Comparison of ENCODE assay signal across 8 cellular contexts in the genomic region with DNA sequence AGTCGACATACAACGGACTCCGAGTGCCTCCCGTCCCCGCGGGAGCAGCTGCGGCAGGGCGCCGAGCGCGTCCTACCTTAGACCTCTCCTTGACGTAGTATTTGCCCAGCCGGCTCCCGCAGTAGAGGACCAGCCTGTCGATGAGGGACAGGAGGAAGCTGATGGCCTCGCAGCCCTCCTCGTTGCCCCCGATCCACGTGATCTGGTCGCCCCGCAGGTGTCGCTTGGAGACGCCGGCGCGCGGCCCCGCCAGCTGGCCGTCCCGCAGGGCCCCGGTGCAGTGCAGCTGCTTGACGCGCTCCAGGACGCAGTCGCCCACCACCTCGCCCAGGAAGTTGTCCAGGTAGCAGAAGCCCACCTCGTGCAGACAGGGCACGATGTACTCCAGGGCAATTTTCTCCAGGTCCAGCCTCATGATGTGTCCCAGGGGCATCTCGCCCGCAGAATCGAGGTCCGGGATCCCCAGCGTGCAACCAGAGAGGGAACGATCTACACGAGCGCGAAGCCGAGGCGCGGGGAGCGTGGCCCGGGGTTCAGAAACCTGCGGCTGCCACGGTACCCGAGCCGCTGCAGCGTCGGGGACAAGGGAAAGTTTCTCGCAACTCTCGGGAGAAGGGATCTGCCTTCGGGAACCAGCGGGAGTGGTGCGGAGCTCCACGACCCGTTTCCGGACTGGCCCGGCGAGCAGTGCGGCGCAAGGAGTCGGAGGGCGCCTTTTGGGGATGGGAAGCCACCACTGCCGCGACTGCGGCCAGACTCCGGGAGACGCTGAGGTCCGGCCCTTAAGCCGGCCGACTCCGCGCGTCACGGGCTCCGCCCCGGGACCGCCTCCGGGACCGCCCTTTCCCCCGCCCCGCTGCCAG. TPM values are rescaled to one million over a fixed set of nuclear protein-coding genes. Genes with fewer than 3 reads are reported as not detected.
DNase-seq lines count a peak whose midpoint lies in the region; ATAC-seq and TF ChIP-seq lines count a peak whose summit lies in the region.

A gene (minus strand): TSS at position 755 of the 863 bp plus-strand sequence. CDS start 322 bp downstream, at position 433.

- H3K4me1 ChIP-seq in mononuclear cell (ENCODE audit: insufficient read depth, low read length) = peaks cover 20% of the 10 kb centered on the region

- peak within 1 kb of the TSS; percentile 36 for H3K4me3 ChIP-seq in mononuclear cell (ENCODE audit: low read length)

- TF ChIP-seq POLR2A in GM18951 (IDR thresholded peaks at IDR 0.05; ENCODE audit: extremely low read depth, insufficient read depth, insufficient read length) (peak; percentile 99), erythroblast (IDR thresholded peaks at IDR 0.05; ENCODE audit: low read length) (peak; percentile 79)

- DNase-seq in Ammon's horn (ENCODE audit: low spot score) (peak; percentile 95), NCI-H526 (lab: John Stamatoyannopoulos, UW) (peak; percentile 35 to 72), activated T-cell treated with anti-CD3 and anti-CD28 coated beads for 24 hours (ENCODE audit: low read depth) (peak; percentile 45), erythroblast (lab: John Stamatoyannopoulos, UW) (peak; percentile 83 to 85)
- peak; percentile 25 to 38 for DNase-seq in stimulated activated CD8-positive, alpha-beta memory T cell treated with anti-CD3 and anti-CD28 coated beads, Interleukin-7, amount 100 ng/mL, for 48 hours (ENCODE audit: extremely low read depth in 1 of 2, low read depth in 1 of 2)

- H3K9me3 ChIP-seq in mononuclear cell (ENCODE audit: low read depth, low read length) = no peaks in the 10 kb centered on the region

- in situ Hi-C loops in GM18951 (cut with MboI; ENCODE audit: low sequenced_read_pairs, unreplicated experiment) = no loop called here

- ATAC-seq in HG03159 (IDR thresholded peaks at IDR 0.05; ENCODE audit: unreplicated experiment) = peak; percentile 82

- H3K27me3 ChIP-seq in mononuclear cell (ENCODE audit: insufficient read depth, low read length) = peaks cover 52% of the 10 kb centered on the region

RNA-seq across cellular contexts. Expression of the gene that starts here (rescaled TPM):
- total RNA-seq in mononuclear cell = 2.3 TPM

Comparison
In these comparisons a context has a peak if more than half of its experiments do, and no peak if none do; other contexts are left out.
1. Peak in every context shown above with its lines: DNase-seq, ATAC-seq and H3K4me3 ChIP-seq.
2. DNase-seq: peak in every context shown above with its lines; median percentile 95 in Ammon's horn; 84 in erythroblast; 54 in NCI-H526; 45 in activated T-cell treated with anti-CD3 and anti-CD28 coated beads for 24 hours; 32 in stimulated activated CD8-positive, alpha-beta memory T cell treated with anti-CD3 and anti-CD28 coated beads, Interleukin-7, amount 100 ng/mL, for 48 hours.